In genomic region chr9:120910643-120911042, GRCh38 we compare ENCODE assay signal across 16 cellular contexts. TPM values are rescaled to one million over a fixed set of nuclear protein-coding genes. Genes with fewer than 3 reads are reported as not detected.
DNase-seq lines count a peak whose midpoint lies in the region; ATAC-seq and TF ChIP-seq lines count a peak whose summit lies in the region.
"Had no signal": no experiment of that assay in that cellular context is flagged by ENCODE, and none has a peak within 500 bp of the region (broad histone marks: within the 10 kb centered on the region; RNA-seq: fewer than 3 reads in every experiment).

No MANE protein-coding gene starts in this region.

- H3K36me3 Mint-ChIP-seq in activated naive CD4-positive, alpha-beta T cell treated with anti-CD3 and anti-CD28 coated beads, Interleukin-2, amount 10 ng/mL, durations not matched to agents 7 days and 5 days: peaks cover 89% of the 10 kb centered on the region

- no peak for DNase-seq in activated CD4-positive, CD25-positive, alpha-beta regulatory T cell treated with anti-CD3 and anti-CD28 coated beads, Interleukin-2, amount 50 U/mL, for 72 hours
- DNase-seq in HCEC 1CT: peak; percentile 45
- DNase-seq in activated naive CD4-positive, alpha-beta T cell treated with anti-CD3 and anti-CD28 coated beads, Interleukin-2, amount 10 ng/mL, durations not matched to agents 7 days and 5 days: no peak
- peak in 1 of 2 donors; percentile 44 for DNase-seq in foreskin keratinocyte
- DNase-seq in NCI-H2029 (lab: John Stamatoyannopoulos, UW): no peak
- no peak for DNase-seq in SW 1271 (lab: John Stamatoyannopoulos, UW)
- DNase-seq: KBM-7, left lung, NCI-H1105, spleen, transverse colon had no signal

- H3K4me1 ChIP-seq in foreskin keratinocyte: peaks cover 9% of the 10 kb centered on the region
- H3K4me1 ChIP-seq: transverse colon had no signal

- no peaks in the 10 kb centered on the region for H3K27me3 Mint-ChIP-seq in activated naive CD4-positive, alpha-beta T cell treated with anti-CD3 and anti-CD28 coated beads, Interleukin-2, amount 10 ng/mL, durations not matched to agents 7 days and 5 days

- TF ChIP-seq CTCF in foreskin keratinocyte (conservative IDR thresholded peaks at IDR 0.05): no peak

- H3K4me1 Mint-ChIP-seq in activated naive CD4-positive, alpha-beta T cell treated with anti-CD3 and anti-CD28 coated beads, Interleukin-2, amount 10 ng/mL, durations not matched to agents 7 days and 5 days: peaks cover 83% of the 10 kb centered on the region

- H3K27ac ChIP-seq in foreskin keratinocyte: no peak overlapping the region
- H3K27ac ChIP-seq: esophagus muscularis mucosa, left lung, neutrophil, PC-9, transverse colon had no signal

- ATAC-seq in activated CD4-positive, CD25-positive, alpha-beta regulatory T cell treated with anti-CD3 and anti-CD28 coated beads, Interleukin-2, amount 50 U/mL, for 24 hours: peak; percentile 76 to 85
- ATAC-seq in foreskin keratinocyte (peak; percentile 8), HG02623 (IDR thresholded peaks at IDR 0.05; ENCODE audit: unreplicated experiment) (no peak)
- ATAC-seq: left lung had no signal

- H3K27me3 ChIP-seq in foreskin keratinocyte: no peaks in the 10 kb centered on the region
- H3K27me3 ChIP-seq: esophagus muscularis mucosa, left lung, neutrophil, spleen, transverse colon had no signal

- peak overlapping the region; percentile 79 for H3K27ac Mint-ChIP-seq in activated naive CD4-positive, alpha-beta T cell treated with anti-CD3 and anti-CD28 coated beads, Interleukin-2, amount 10 ng/mL, durations not matched to agents 7 days and 5 days

- H3K9me3 Mint-ChIP-seq in activated naive CD4-positive, alpha-beta T cell treated with anti-CD3 and anti-CD28 coated beads, Interleukin-2, amount 10 ng/mL, durations not matched to agents 7 days and 5 days: no peaks in the 10 kb centered on the region

- no peak overlapping the region for H3K4me3 Mint-ChIP-seq in activated naive CD4-positive, alpha-beta T cell treated with anti-CD3 and anti-CD28 coated beads, Interleukin-2, amount 10 ng/mL, durations not matched to agents 7 days and 5 days

- CTCF ChIA-PET in activated naive CD4-positive, alpha-beta T cell treated with anti-CD3 and anti-CD28 coated beads, Interleukin-2, amount 10 ng/mL, durations not matched to agents 7 days and 5 days (lab: Charles Lee): interaction anchor here (1.0 kb wide), 1 partner anchor 13 kb away, joined by 3 read pairs; no protein-coding TSS in a partner anchor

RNA-seq across cellular contexts. Expression of gene TRAF1, which starts 16.0 kb away (rescaled TPM):
- total RNA-seq in foreskin keratinocyte: 0.78 and 0.99 TPM in 2 replicates
- 0.56 and 0.78 TPM in 2 replicates for polyA plus RNA-seq in foreskin keratinocyte

RNA-seq across cellular contexts. Expression of gene PHF19, which starts 33.7 kb away (rescaled TPM):
- total RNA-seq in foreskin keratinocyte: 67.2 and 82.1 TPM in 2 replicates
- 89.0 and 105 TPM in 2 replicates for polyA plus RNA-seq in foreskin keratinocyte
